Comparison of ENCODE assay signal across 9 cellular contexts in genomic region chr7:133742709-133743538, GRCh38.
DNase-seq lines count a peak whose midpoint lies in the region; ATAC-seq, FAIRE-seq and TF ChIP-seq lines count a peak whose summit lies in the region.
"Had no signal": no experiment of that assay in that cellular context is flagged by ENCODE, and none has a peak within 500 bp of the region (broad histone marks: within the 10 kb centered on the region; RNA-seq: fewer than 3 reads in every experiment).

No MANE protein-coding gene starts in this region.

- TF ChIP-seq POLR2A in A549 (IDR thresholded peaks at IDR 0.05; ENCODE audit: low read length) = no peak

- no peaks in the 10 kb centered on the region for H3K4me1 ChIP-seq in A549

- no peak overlapping the region for H3K4me3 ChIP-seq in A549
- H3K4me3 ChIP-seq: lung had no signal

- no peak overlapping the region for H3K4me2 ChIP-seq in A549

- TF ChIP-seq EP300 in A549 (IDR thresholded peaks at IDR 0.05) = no peak

- CTCF ChIA-PET in A549 (lab: Yijun Ruan, JAX) = interaction anchor here (0.6 to 2.3 kb wide), 15 partner anchors 9 to 1895 kb away, joined by 3 to 17 read pairs (median 3); no protein-coding TSS in a partner anchor

- ATAC-seq in A549 = peak; percentile 39 to 43; a peak in 2 of 6 replicates

- no peaks in the 10 kb centered on the region for H3K9me3 ChIP-seq in A549

- DNase-seq in A549 (ENCODE audit: low read depth in 1 of 2, low spot score in 1 of 2) (peak in 1 of 2 experiments; percentile 31), GM19239 (ENCODE audit: insufficient read length, low spot score) (no peak), RKO (ENCODE audit: low spot score) (peak; percentile 37), foreskin melanocyte (peak; percentile 24), SW 1271 (lab: John Stamatoyannopoulos, UW) (no peak), NCI-H1048 (lab: John Stamatoyannopoulos, UW) (no peak), T-helper 9 cell (no peak), epidermal melanocyte (ENCODE audit: insufficient read length, low spot score) (no peak)

- peak; percentile 61 to 66 for TF ChIP-seq RAD21 in A549 (conservative IDR thresholded peaks at IDR 0.05 in 1 of 2, IDR thresholded peaks at IDR 0.05 in 1 of 2)

- FAIRE-seq in A549 (lab: Jason Lieb, UNC) (no peak), GM19239 (lab: Jason Lieb, UNC) (peak; percentile 21)

- POLR2A ChIA-PET in A549 (lab: Yijun Ruan, JAX) = no interaction called here

- no peak overlapping the region for H3K27ac ChIP-seq in A549

- peak; percentile 65 for TF ChIP-seq CTCF in A549 (IDR thresholded peaks at IDR 0.05)

- WGBS in A549 (ENCODE audit: missing lambda C conversion rate) = 62% methylated on average over 6 of the region's 6 CpGs

TF ChIP-seq in A549, 52 proteins besides CTCF, POLR2A, EP300 and RAD21:
- TF ChIP-seq JUNB (IDR thresholded peaks at IDR 0.05) (no peak), SMC3 (IDR thresholded peaks at IDR 0.05) (peak; percentile 70)

Comparison
In these comparisons a context has a peak if more than half of its experiments do, and no peak if none do; other contexts are left out.
1. DNase-seq: peak in RKO (single experiment) and foreskin melanocyte (single experiment); none in GM19239 (single experiment), SW 1271 (0 of 2), NCI-H1048 (single experiment), T-helper 9 cell (single experiment) and epidermal melanocyte (single experiment).